ENCODE assay signal across 30 cellular contexts in the genomic region with DNA sequence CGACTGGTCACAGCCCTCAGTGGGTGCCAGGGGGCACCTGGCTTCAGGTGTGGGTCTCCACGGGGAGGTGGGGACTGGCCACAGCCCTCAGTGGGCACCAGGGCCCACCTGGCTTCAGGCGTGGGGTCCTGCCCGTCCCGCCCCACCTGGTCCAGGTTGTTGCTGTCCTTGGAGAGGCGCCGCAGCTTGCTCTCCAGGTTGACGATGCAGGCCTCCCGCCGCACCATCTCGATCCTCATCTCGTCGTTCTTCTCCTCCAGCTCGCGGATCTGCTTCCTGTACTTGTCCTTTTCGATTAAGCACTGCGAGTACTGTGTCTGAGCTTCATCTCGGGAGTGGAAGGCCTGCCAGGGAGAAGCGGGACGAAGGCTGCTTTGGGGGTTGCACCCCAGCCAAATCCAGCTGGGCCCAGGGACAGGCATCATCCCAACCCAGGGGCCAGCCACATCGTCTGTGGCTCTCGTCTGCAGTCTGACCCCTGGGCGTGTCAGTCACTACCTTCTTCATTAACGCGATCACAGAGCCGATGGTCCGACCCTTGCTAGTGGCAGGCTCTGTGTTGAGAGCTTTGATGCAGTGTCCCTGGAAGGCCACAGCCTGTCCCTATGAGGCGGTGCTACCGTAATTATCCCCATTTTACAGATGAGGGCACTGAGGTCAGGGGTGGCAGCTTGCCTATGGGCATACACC.
DNase-seq lines count a peak whose midpoint lies in the region; ATAC-seq and TF ChIP-seq lines count a peak whose summit lies in the region.
"Had no signal": no experiment of that assay in that cellular context is flagged by ENCODE, and none has a peak within 500 bp of the region (broad histone marks: within the 10 kb centered on the region; RNA-seq: fewer than 3 reads in every experiment).

No MANE protein-coding gene starts in this region.

- no peak overlapping the region for H3K14ac ChIP-seq in neuronal stem cell (ENCODE audit: low read length)

- no peak overlapping the region for H3K23ac ChIP-seq in neuronal stem cell (ENCODE audit: low read depth, low read length, poor library complexity)

- no peak overlapping the region for H3K4ac ChIP-seq in neuronal stem cell (ENCODE audit: low read length)

- H2AFZ ChIP-seq in neuronal stem cell (ENCODE audit: low read length): no peak overlapping the region
- H2AFZ ChIP-seq: PC-9 had no signal

- H2BK15ac ChIP-seq in neuronal stem cell (ENCODE audit: low read length): no peak overlapping the region

- peak overlapping the region; percentile 54 for H3K18ac ChIP-seq in neuronal stem cell (ENCODE audit: low read length)

- H3K27ac Mint-ChIP-seq in endodermal cell (no peak overlapping the region), endothelial cell (ENCODE audit: unreplicated experiment) (no peak overlapping the region)
- no peak overlapping the region for H3K27ac Mint-ChIP-seq in activated CD8-positive, alpha-beta T cell treated with anti-CD3 and anti-CD28 coated beads, Interleukin-2, amount 10 ng/mL, durations not matched to agents 7 days and 5 days
- H3K27ac Mint-ChIP-seq: activated CD4-positive, alpha-beta T cell treated with anti-CD3 and anti-CD28 coated beads, Interleukin-2, amount 10 ng/mL, durations not matched to agents 7 days and 5 days; activated CD8-positive, alpha-beta memory T cell treated with anti-CD3 and anti-CD28 coated beads, Interleukin-2, amount 10 ng/mL, durations not matched to agents 7 days and 5 days; activated T-helper 2 cell treated with anti-CD3 and anti-CD28 coated beads, Interferon-gamma antibody, Interleukin-2, Interleukin-4, amounts not matched to agents 10 μg/mL and 5 μg/mL and 100 μg/mL, durations not matched to agents 14 hours and 24 hours and 36 hours had no signal

- 87 to 90% methylated on average over 29 of the region's 29 CpGs for WGBS in heart right ventricle, 2 donors
- 95 to 96% methylated on average over 26 to 29 of the region's 29 CpGs for WGBS in endodermal cell (ENCODE audit: insufficient coverage in 1 of 2, insufficient read length in 1 of 2), 2 experiments
- WGBS in neuronal stem cell (ENCODE audit: extremely low coverage in 2 of 2, insufficient read length in 2 of 2, insufficient replicate concordance in 1 of 2), 2 donors: no CpG with 5 or more reads among the region's 29 CpGs

- H3K4me3 ChIP-seq in heart right ventricle (no peak overlapping the region), endodermal cell (ENCODE audit: low read length) (no peak overlapping the region), neuronal stem cell (ENCODE audit: low read length in 2 of 2) (no peak overlapping the region)
- H3K4me3 ChIP-seq: body of pancreas, HAP-1, lung, PC-9, stomach, thyroid gland had no signal

- CTCF ChIA-PET in activated CD8-positive, alpha-beta T cell treated with anti-CD3 and anti-CD28 coated beads, Interleukin-2, amount 10 ng/mL, durations not matched to agents 7 days and 5 days (lab: Charles Lee): no interaction called here

- H3K27me3 Mint-ChIP-seq in endodermal cell (ENCODE audit: insufficient read depth): no peaks in the 10 kb centered on the region
- no peaks in the 10 kb centered on the region for H3K27me3 Mint-ChIP-seq in activated CD8-positive, alpha-beta T cell treated with anti-CD3 and anti-CD28 coated beads, Interleukin-2, amount 10 ng/mL, durations not matched to agents 7 days and 5 days (ENCODE audit: low read depth)
- H3K27me3 Mint-ChIP-seq in endothelial cell (ENCODE audit: unreplicated experiment): peaks cover 5% of the 10 kb centered on the region
- H3K27me3 Mint-ChIP-seq: activated CD4-positive, alpha-beta T cell treated with anti-CD3 and anti-CD28 coated beads, Interleukin-2, amount 10 ng/mL, durations not matched to agents 7 days and 5 days; activated CD8-positive, alpha-beta memory T cell treated with anti-CD3 and anti-CD28 coated beads, Interleukin-2, amount 10 ng/mL, durations not matched to agents 7 days and 5 days had no signal

- no peak overlapping the region for H3K4me3 Mint-ChIP-seq in endodermal cell
- H3K4me3 Mint-ChIP-seq in activated CD8-positive, alpha-beta T cell treated with anti-CD3 and anti-CD28 coated beads, Interleukin-2, amount 10 ng/mL, durations not matched to agents 7 days and 5 days: no peak overlapping the region
- no peak overlapping the region for H3K4me3 Mint-ChIP-seq in endothelial cell (ENCODE audit: unreplicated experiment)
- H3K4me3 Mint-ChIP-seq: activated CD4-positive, alpha-beta T cell treated with anti-CD3 and anti-CD28 coated beads, Interleukin-2, amount 10 ng/mL, durations not matched to agents 7 days and 5 days; activated CD8-positive, alpha-beta memory T cell treated with anti-CD3 and anti-CD28 coated beads, Interleukin-2, amount 10 ng/mL, durations not matched to agents 7 days and 5 days; neural crest cell had no signal

- H4K91ac ChIP-seq in neuronal stem cell (ENCODE audit: low read depth, low read length, poor library complexity): no peak overlapping the region

- H3K4me2 ChIP-seq in neuronal stem cell (ENCODE audit: insufficient read depth, low read length, poor library complexity, severe bottlenecking): no peak overlapping the region
- H3K4me2 ChIP-seq: PC-9 had no signal

- TF ChIP-seq CTCF in heart right ventricle (IDR thresholded peaks at IDR 0.05): no peak
- TF ChIP-seq CTCF in endodermal cell (conservative IDR thresholded peaks at IDR 0.05): no peak
- no peak for TF ChIP-seq CTCF in endothelial cell (IDR thresholded peaks at IDR 0.05; ENCODE audit: unreplicated experiment)

- H3K36me3 ChIP-seq in heart right ventricle (no peaks in the 10 kb centered on the region), endodermal cell (ENCODE audit: control insufficient read depth, insufficient read depth, low read length) (no peaks in the 10 kb centered on the region), neuronal stem cell (replicated peaks in 1 of 2; ENCODE audit: control insufficient read depth in 2 of 2, insufficient read depth in 2 of 2, low read length in 2 of 2) (no peaks in the 10 kb centered on the region)
- H3K36me3 ChIP-seq: HAP-1, thyroid gland, WERI-Rb-1 had no signal

- peaks cover 2% of the 10 kb centered on the region for H3K4me1 Mint-ChIP-seq in endodermal cell
- H3K4me1 Mint-ChIP-seq in activated CD8-positive, alpha-beta T cell treated with anti-CD3 and anti-CD28 coated beads, Interleukin-2, amount 10 ng/mL, durations not matched to agents 7 days and 5 days (ENCODE audit: low read depth): peaks cover 14% of the 10 kb centered on the region
- no peaks in the 10 kb centered on the region for H3K4me1 Mint-ChIP-seq in endothelial cell (ENCODE audit: unreplicated experiment)
- H3K4me1 Mint-ChIP-seq: neural crest cell had no signal

- peak overlapping the region; percentile 22 for H2BK120ac ChIP-seq in neuronal stem cell (ENCODE audit: low read depth, low read length)

- peak overlapping the region; percentile 24 for H2AK5ac ChIP-seq in neuronal stem cell (ENCODE audit: low read depth, low read length)

- H3K9ac ChIP-seq in endodermal cell (ENCODE audit: extremely low read depth, low read length, poor library complexity, severe bottlenecking) (no peak overlapping the region), neuronal stem cell (ENCODE audit: low read depth, low read length, poor library complexity) (no peak overlapping the region)

- H3K9me3 Mint-ChIP-seq in endodermal cell (no peaks in the 10 kb centered on the region), endothelial cell (ENCODE audit: unreplicated experiment) (no peaks in the 10 kb centered on the region)
- no peaks in the 10 kb centered on the region for H3K9me3 Mint-ChIP-seq in activated CD8-positive, alpha-beta T cell treated with anti-CD3 and anti-CD28 coated beads, Interleukin-2, amount 10 ng/mL, durations not matched to agents 7 days and 5 days (ENCODE audit: insufficient read depth)
- H3K9me3 Mint-ChIP-seq: activated CD4-positive, alpha-beta T cell treated with anti-CD3 and anti-CD28 coated beads, Interleukin-2, amount 10 ng/mL, durations not matched to agents 7 days and 5 days; activated T-helper 2 cell treated with anti-CD3 and anti-CD28 coated beads, Interferon-gamma antibody, Interleukin-2, Interleukin-4, amounts not matched to agents 10 μg/mL and 5 μg/mL and 100 μg/mL, durations not matched to agents 14 hours and 24 hours and 36 hours; neural crest cell had no signal

- peaks cover 7% of the 10 kb centered on the region for H3K36me3 Mint-ChIP-seq in endodermal cell (ENCODE audit: low read depth)
- peaks cover 79% of the 10 kb centered on the region for H3K36me3 Mint-ChIP-seq in activated CD8-positive, alpha-beta T cell treated with anti-CD3 and anti-CD28 coated beads, Interleukin-2, amount 10 ng/mL, durations not matched to agents 7 days and 5 days (ENCODE audit: low read depth)
- peaks cover 1% of the 10 kb centered on the region for H3K36me3 Mint-ChIP-seq in endothelial cell (ENCODE audit: low read depth, unreplicated experiment)

- H3K79me1 ChIP-seq in neuronal stem cell (ENCODE audit: low read depth, low read length): no peaks in the 10 kb centered on the region

- ATAC-seq in left ventricle myocardium superior (no peak), heart right ventricle (no peak)
- ATAC-seq in activated CD8-positive, alpha-beta T cell treated with anti-CD3 and anti-CD28 coated beads, Interleukin-2, amount 10 ng/mL, durations not matched to agents 7 days and 5 days: no peak
- ATAC-seq: activated CD8-positive, alpha-beta memory T cell treated with anti-CD3 and anti-CD28 coated beads, Interleukin-2, amount 10 ng/mL, durations not matched to agents 7 days and 5 days; body of pancreas had no signal

- intact Hi-C loops in left ventricle myocardium superior (cut with micrococcal nuclease) (no loop called here), heart right ventricle (cut with DNase I) (no loop called here)

- H3K4me1 ChIP-seq in heart right ventricle (no peaks in the 10 kb centered on the region), endodermal cell (ENCODE audit: control insufficient read depth, insufficient read depth, low read length) (no peaks in the 10 kb centered on the region), neuronal stem cell (ENCODE audit: control insufficient read depth in 2 of 2, insufficient read depth in 1 of 2, low read depth in 1 of 2, low read length in 2 of 2) (peaks cover 0 to 2% of the 10 kb centered on the region in 2 donors)
- H3K4me1 ChIP-seq: body of pancreas, Caco-2, HAP-1, stomach, thyroid gland had no signal

- H3K27ac ChIP-seq in heart right ventricle (no peak overlapping the region), endodermal cell (ENCODE audit: low read depth, low read length) (no peak overlapping the region), neuronal stem cell (replicated peaks; ENCODE audit: low read length) (no peak overlapping the region)
- H3K27ac ChIP-seq: body of pancreas, epithelial cell of prostate, PC-9, stomach, thyroid gland, WERI-Rb-1 had no signal

- H2BK12ac ChIP-seq in neuronal stem cell (ENCODE audit: low read length): peak overlapping the region; percentile 82

- H4K8ac ChIP-seq in neuronal stem cell (ENCODE audit: low read depth, low read length): no peak overlapping the region

- POLR2A ChIA-PET in activated CD8-positive, alpha-beta T cell treated with anti-CD3 and anti-CD28 coated beads, Interleukin-2, amount 10 ng/mL, durations not matched to agents 7 days and 5 days (lab: Charles Lee): no interaction called here

- H3K9me3 ChIP-seq in heart right ventricle: no peaks in the 10 kb centered on the region
- no peaks in the 10 kb centered on the region for H3K9me3 ChIP-seq in endodermal cell (ENCODE audit: control insufficient read depth, low read length)
- H3K9me3 ChIP-seq in neuronal stem cell (replicated peaks in 1 of 2; ENCODE audit: control insufficient read depth in 2 of 2, insufficient read depth in 1 of 2, low read depth in 1 of 2, low read length in 2 of 2): no peaks in the 10 kb centered on the region
- H3K9me3 ChIP-seq: body of pancreas, Caco-2, HAP-1, stomach, thyroid gland had no signal

- H2BK5ac ChIP-seq in neuronal stem cell (ENCODE audit: low read length): peak overlapping the region; percentile 1

- H3K27me3 ChIP-seq in heart right ventricle (peaks cover 0 to 53% (median 28%) of the 10 kb centered on the region in 7 donors), endodermal cell (ENCODE audit: control insufficient read depth, insufficient read depth, low read length, poor library complexity, severe bottlenecking) (no peaks in the 10 kb centered on the region), neuronal stem cell (ENCODE audit: control insufficient read depth in 3 of 3, insufficient read depth in 3 of 3, low read depth in 1 of 3, low read length in 3 of 3) (peaks cover 0 to 26% (median 0%) of the 10 kb centered on the region in 3 experiments)
- H3K27me3 ChIP-seq: body of pancreas, thyroid gland had no signal

- DNase-seq in left ventricle myocardium superior (peak; percentile 13), heart right ventricle (no peak), endodermal cell (peak; percentile 36), neuronal stem cell (ENCODE audit: low spot score) (no peak), GM19240 (ENCODE audit: insufficient read length, low spot score) (no peak), endothelial cell (ENCODE audit: low spot score) (no peak)
- no peak for DNase-seq in activated CD8-positive, alpha-beta T cell treated with anti-CD3 and anti-CD28 coated beads, Interleukin-2, amount 10 ng/mL, durations not matched to agents 7 days and 5 days
- DNase-seq: activated CD4-positive, alpha-beta T cell treated with anti-CD3 and anti-CD28 coated beads, Interleukin-2, amount 10 ng/mL, durations not matched to agents 7 days and 5 days; activated CD8-positive, alpha-beta memory T cell treated with anti-CD3 and anti-CD28 coated beads, Interleukin-2, amount 10 ng/mL, durations not matched to agents 7 days and 5 days; C1 segment of cervical spinal cord; cerebellar nuclear complex; DMS79; GF-D8; glutamatergic neuron; IMR-90; NCI-H524 treated with DMSO at 0.1 percent for 48 hours; NK-92 treated with Interleukin-12 subunit alpha and Interleukin-12 subunit beta, amount 100 ng/mL, for 24 hours; PC-9; SIG-M5; stomach; T-helper 9 cell; thyroid gland; WERI-Rb-1 had no signal

Comparison
In these comparisons a context has a peak if more than half of its experiments do, and no peak if none do; other contexts are left out.
1. DNase-seq: peak in left ventricle myocardium superior (single experiment) and endodermal cell (single experiment); none in heart right ventricle (0 of 2), neuronal stem cell (single experiment), activated CD8-positive, alpha-beta T cell treated with anti-CD3 and anti-CD28 coated beads, Interleukin-2, amount 10 ng/mL, durations not matched to agents 7 days and 5 days (single experiment), GM19240 (single experiment) and endothelial cell (single experiment).